2 cellular contexts compared by ENCODE assay signal in genomic region chr9:83651558-83651957, GRCh38.
TF ChIP-seq lines count a peak whose summit lies in the region.

No MANE protein-coding gene starts in this region.

TF ChIP-seq in GM12891, 5 proteins besides CTCF, POLR2A, EP300 and RAD21 (continued from another document):
- TF ChIP-seq SPI1 (IDR thresholded peaks at IDR 0.05; ENCODE audit: low read depth, low read length) = peak; percentile 34
- TF ChIP-seq POU2F2 (IDR thresholded peaks at IDR 0.05; ENCODE audit: low read depth, low read length) = no peak
- no peak for TF ChIP-seq POLR2AphosphoS5 (IDR thresholded peaks at IDR 0.05; ENCODE audit: low read depth, low read length)

TF ChIP-seq in H1, 55 proteins besides CTCF, POLR2A, EP300 and RAD21 (continued from another document):
- no peak for TF ChIP-seq FOSL1 (IDR thresholded peaks at IDR 0.05; ENCODE audit: insufficient read depth, low read depth, low read length)
